ENCODE assay signal across 8 cellular contexts in the genomic region with DNA sequence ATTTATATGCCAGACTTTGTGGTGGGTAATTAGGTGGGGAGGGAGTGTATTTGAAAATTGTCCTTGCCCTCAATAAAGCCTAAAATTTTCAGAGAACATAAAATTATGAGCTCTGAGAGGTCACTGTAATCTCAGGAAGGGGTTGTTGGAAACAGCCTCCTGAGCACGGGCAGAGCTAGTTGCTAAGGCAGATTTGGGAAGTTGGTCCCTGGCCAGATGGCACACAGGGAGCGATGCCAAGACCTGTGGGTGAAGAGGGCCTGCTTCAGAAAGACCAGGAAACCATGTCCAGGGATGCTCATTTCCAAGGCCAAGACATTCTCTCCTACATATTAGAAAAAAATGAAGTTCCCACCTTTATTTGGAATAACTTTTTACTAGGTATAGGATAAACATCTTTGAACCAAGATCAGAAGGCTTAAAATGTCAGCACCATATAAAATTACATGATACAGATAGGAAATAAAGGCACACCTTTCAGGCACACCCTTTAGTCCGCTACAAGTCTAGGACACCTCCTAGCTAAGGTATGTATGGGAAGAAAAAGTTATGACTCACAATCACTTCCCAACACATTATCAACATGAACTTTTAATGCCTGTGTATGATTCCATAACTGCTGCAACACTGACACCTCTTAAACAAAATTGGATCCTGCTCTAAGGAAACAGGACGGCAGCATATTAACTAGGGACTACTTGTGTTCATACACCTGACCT. TPM values are rescaled to one million over a fixed set of nuclear protein-coding genes. Genes with fewer than 3 reads are reported as not detected.
DNase-seq lines count a peak whose midpoint lies in the region; ATAC-seq and TF ChIP-seq lines count a peak whose summit lies in the region.

No MANE protein-coding gene starts in this region.

- in situ Hi-C loops in gastrocnemius medialis (cut with MboI; ENCODE audit: low sequenced_read_pairs in 4 of 4): loop anchor here in 2 of 4 donors (25.0 kb wide), 2 partner anchors 137 to 162 kb away; no protein-coding TSS in a partner anchor

- H3K27ac ChIP-seq in gastrocnemius medialis: peak overlapping the region; percentile 95 to 100 (median 96)

- no peaks in the 10 kb centered on the region for H3K36me3 ChIP-seq in gastrocnemius medialis

- H3K4me3 ChIP-seq in fibroblast of pulmonary artery (replicated peaks; ENCODE audit: low read depth, low read length) (peak overlapping the region; percentile 90), gastrocnemius medialis (no peak overlapping the region)

- TF ChIP-seq CTCF in fibroblast of pulmonary artery (IDR thresholded peaks at IDR 0.05; ENCODE audit: low read length, missing control alignments) (no peak), gastrocnemius medialis (IDR thresholded peaks at IDR 0.05 in 4 of 5, conservative IDR thresholded peaks at IDR 0.05 in 1 of 5) (no peak)

- intact Hi-C loops in gastrocnemius medialis (cut with DNase I; ENCODE audit: low total_unique reads): loop anchor here (5.0 to 10.0 kb wide), 7 partner anchors 115 to 1785 kb away; a partner anchor contains a TSS

- H3K9me3 ChIP-seq in gastrocnemius medialis: no peaks in the 10 kb centered on the region

- H3K27me3 ChIP-seq in gastrocnemius medialis: no peaks in the 10 kb centered on the region

- ATAC-seq in gastrocnemius medialis (no peak), GM18858 (IDR thresholded peaks at IDR 0.05; ENCODE audit: unreplicated experiment) (no peak)

- peak; percentile 29 for DNase-seq in EL
- DNase-seq in NCI-H524 (lab: John Stamatoyannopoulos, UW): peak; percentile 62 to 69
- peak; percentile 50 for DNase-seq in fibroblast of pulmonary artery (ENCODE audit: low read depth)
- peak in 1 of 2 donors; percentile 23 for DNase-seq in gastrocnemius medialis
- DNase-seq in iPS-NIHi7 (ENCODE audit: extremely low spot score): no peak
- DNase-seq in NAMALWA (ENCODE audit: low spot score): no peak
- DNase-seq in stimulated activated CD4-positive, alpha-beta T cell treated with anti-CD3 and anti-CD28 coated beads, Interleukin-4, amount 100 ng/mL, for 1 hour: no peak

- TF ChIP-seq POLR2A in gastrocnemius medialis (IDR thresholded peaks at IDR 0.05): no peak

- peaks cover 17 to 24% of the 10 kb centered on the region in 2 donors for H3K4me1 ChIP-seq in gastrocnemius medialis

RNA-seq across cellular contexts. Expression of a gene that starts 2.2 kb away (rescaled TPM):
- 10 to 100 TPM; 25.1 to 30.3 (median 26.7) TPM for total RNA-seq in gastrocnemius medialis

Comparison
In these comparisons a context has a peak if more than half of its experiments do, and no peak if none do; other contexts are left out.
1. DNase-seq: peak in EL (single experiment), NCI-H524 (2 of 2) and fibroblast of pulmonary artery (single experiment); none in iPS-NIHi7 (single experiment), NAMALWA (single experiment) and stimulated activated CD4-positive, alpha-beta T cell treated with anti-CD3 and anti-CD28 coated beads, Interleukin-4, amount 100 ng/mL, for 1 hour (single experiment).